In genomic region chr4:183332447-183332846, GRCh38 we compare ENCODE assay signal across 26 cellular contexts. TPM values are rescaled to one million over a fixed set of nuclear protein-coding genes. Genes with fewer than 3 reads are reported as not detected.
"Had no signal": no experiment of that assay in that cellular context is flagged by ENCODE, and none has a peak within 500 bp of the region (broad histone marks: within the 10 kb centered on the region; RNA-seq: fewer than 3 reads in every experiment).

No MANE protein-coding gene starts in this region.

- ATAC-seq: activated T-cell treated with anti-CD3 and anti-CD28 coated beads, Interleukin-2, amount 50 U/mL, for 4 hours; heart left ventricle; left lobe of liver; naive thymus-derived CD4-positive, alpha-beta T cell; stimulated activated naive CD8-positive, alpha-beta T cell treated with anti-CD3 and anti-CD28 coated beads, Interleukin-15, Interleukin-2, amounts not matched to agents 100 U/mL and 50 U/mL, for 24 hours had no signal

- H3K9me3 ChIP-seq: breast epithelium, ovary, tibial artery had no signal

- H3K4me1 ChIP-seq: breast epithelium, neural progenitor cell had no signal

- H3K36me3 Mint-ChIP-seq: activated naive CD8-positive, alpha-beta T cell treated with anti-CD3 and anti-CD28 coated beads for 36 hours had no signal

- H3K4me3 Mint-ChIP-seq: activated naive CD8-positive, alpha-beta T cell treated with anti-CD3 and anti-CD28 coated beads for 36 hours; activated T-cell treated with anti-CD3 and anti-CD28 coated beads, Interleukin-2, amount 50 U/mL, for 4 hours; neural progenitor cell had no signal

- H3K4me3 ChIP-seq: breast epithelium, heart left ventricle, lung, neural progenitor cell, ovary, tibial artery had no signal

- H3K27me3 ChIP-seq: breast epithelium, neural progenitor cell, ovary, tibial artery had no signal

- DNase-seq: activated CD4-positive, alpha-beta T cell treated with anti-CD3 and anti-CD28 coated beads for 1 hour; activated naive CD4-positive, alpha-beta T cell; activated naive CD8-positive, alpha-beta T cell treated with anti-CD3 and anti-CD28 coated beads for 36 hours; activated T-cell treated with anti-CD3 and anti-CD28 coated beads, Interleukin-2, amount 50 U/mL, for 4 hours; cerebellar nuclear complex; cortex of kidney; heart left ventricle; naive thymus-derived CD4-positive, alpha-beta T cell; ovary; stimulated activated CD4-positive, alpha-beta T cell treated with anti-CD3 and anti-CD28 coated beads, Interleukin-12 subunit alpha, Interleukin-12 subunit beta, amount 100 ng/mL, for 4 hours; stimulated activated CD4-positive, alpha-beta T cell treated with anti-CD3 and anti-CD28 coated beads, Interleukin-4, amount 100 ng/mL, for 4 hours; stimulated activated naive CD8-positive, alpha-beta T cell treated with anti-CD3 and anti-CD28 coated beads, Interleukin-15, Interleukin-2, amounts not matched to agents 100 U/mL and 50 U/mL, for 24 hours; substantia nigra; T-helper 1 cell; tibial artery had no signal

- H3K27ac ChIP-seq: breast epithelium, heart left ventricle, neural progenitor cell, ovary, tibial artery had no signal

- H3K27ac Mint-ChIP-seq: activated naive CD8-positive, alpha-beta T cell treated with anti-CD3 and anti-CD28 coated beads for 36 hours; activated T-helper 2 cell treated with anti-CD3 and anti-CD28 coated beads, Interferon-gamma antibody, Interleukin-2, Interleukin-4, amounts not matched to agents 10 μg/mL and 5 μg/mL and 100 μg/mL, durations not matched to agents 14 hours and 24 hours and 36 hours; naive thymus-derived CD4-positive, alpha-beta T cell; neural progenitor cell had no signal

- H3K4me1 Mint-ChIP-seq: neural progenitor cell had no signal

- H3K9me3 Mint-ChIP-seq: activated naive CD8-positive, alpha-beta T cell treated with anti-CD3 and anti-CD28 coated beads for 36 hours; activated T-cell treated with anti-CD3 and anti-CD28 coated beads, Interleukin-2, amount 50 U/mL, for 4 hours; activated T-helper 2 cell treated with anti-CD3 and anti-CD28 coated beads, Interferon-gamma antibody, Interleukin-2, Interleukin-4, amounts not matched to agents 10 μg/mL and 5 μg/mL and 100 μg/mL, durations not matched to agents 14 hours and 24 hours and 36 hours had no signal

RNA-seq across cellular contexts. Expression of gene CLDN24, which starts 10.2 kb away (rescaled TPM):
- total RNA-seq: activated naive CD8-positive, alpha-beta T cell treated with anti-CD3 and anti-CD28 coated beads for 36 hours; activated T-cell treated with anti-CD3 and anti-CD28 coated beads, Interleukin-2, amount 50 U/mL, for 4 hours; activated T-helper 2 cell treated with anti-CD3 and anti-CD28 coated beads, Interferon-gamma antibody, Interleukin-2, Interleukin-4, amounts not matched to agents 10 μg/mL and 5 μg/mL and 100 μg/mL, durations not matched to agents 14 hours and 24 hours and 36 hours; astrocyte; breast epithelium; epithelial cell of proximal tubule; fibroblast of villous mesenchyme; heart left ventricle; left lobe of liver; lung; mesenteric fat pad; mucosa of gallbladder; naive thymus-derived CD4-positive, alpha-beta T cell; ovary; urinary bladder had no signal
- polyA plus RNA-seq: heart left ventricle; naive thymus-derived CD4-positive, alpha-beta T cell; ovary; urinary bladder had no signal

RNA-seq across cellular contexts. Expression of gene CLDN22, which starts 12.4 kb away (rescaled TPM):
- total RNA-seq: activated naive CD8-positive, alpha-beta T cell treated with anti-CD3 and anti-CD28 coated beads for 36 hours; activated T-cell treated with anti-CD3 and anti-CD28 coated beads, Interleukin-2, amount 50 U/mL, for 4 hours; activated T-helper 2 cell treated with anti-CD3 and anti-CD28 coated beads, Interferon-gamma antibody, Interleukin-2, Interleukin-4, amounts not matched to agents 10 μg/mL and 5 μg/mL and 100 μg/mL, durations not matched to agents 14 hours and 24 hours and 36 hours; astrocyte; breast epithelium; epithelial cell of proximal tubule; heart left ventricle; left lobe of liver; mesenteric fat pad; mucosa of gallbladder; naive thymus-derived CD4-positive, alpha-beta T cell; urinary bladder had no signal
- polyA plus RNA-seq: heart left ventricle; naive thymus-derived CD4-positive, alpha-beta T cell; urinary bladder had no signal
